Comparison of ENCODE assay signal across 1 cellular context in the genomic region with DNA sequence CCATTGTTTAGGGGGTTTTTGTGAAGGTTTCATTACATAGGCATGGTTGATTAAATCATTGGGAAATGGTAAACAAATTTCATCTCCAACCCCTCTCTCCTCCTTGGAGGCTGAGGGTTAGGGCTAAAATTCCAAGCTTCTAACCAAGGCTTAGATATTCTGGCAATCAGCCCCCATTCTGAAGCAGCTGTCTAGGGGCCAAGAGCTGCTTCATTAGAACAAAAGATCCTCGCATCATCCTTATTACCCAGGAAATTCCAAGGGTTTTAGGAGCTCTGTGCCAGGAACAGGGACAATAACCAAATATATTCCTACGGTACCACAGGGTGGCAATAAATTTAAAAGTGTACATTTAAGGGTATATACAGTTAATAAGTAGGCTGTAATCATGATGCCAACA.
TF ChIP-seq lines count a peak whose summit lies in the region.

No MANE protein-coding gene starts in this region.

TF ChIP-seq in GM23338, 12 proteins besides CTCF, POLR2A, EP300 and RAD21 (continued from another document):
- TF ChIP-seq, protein P1, sequence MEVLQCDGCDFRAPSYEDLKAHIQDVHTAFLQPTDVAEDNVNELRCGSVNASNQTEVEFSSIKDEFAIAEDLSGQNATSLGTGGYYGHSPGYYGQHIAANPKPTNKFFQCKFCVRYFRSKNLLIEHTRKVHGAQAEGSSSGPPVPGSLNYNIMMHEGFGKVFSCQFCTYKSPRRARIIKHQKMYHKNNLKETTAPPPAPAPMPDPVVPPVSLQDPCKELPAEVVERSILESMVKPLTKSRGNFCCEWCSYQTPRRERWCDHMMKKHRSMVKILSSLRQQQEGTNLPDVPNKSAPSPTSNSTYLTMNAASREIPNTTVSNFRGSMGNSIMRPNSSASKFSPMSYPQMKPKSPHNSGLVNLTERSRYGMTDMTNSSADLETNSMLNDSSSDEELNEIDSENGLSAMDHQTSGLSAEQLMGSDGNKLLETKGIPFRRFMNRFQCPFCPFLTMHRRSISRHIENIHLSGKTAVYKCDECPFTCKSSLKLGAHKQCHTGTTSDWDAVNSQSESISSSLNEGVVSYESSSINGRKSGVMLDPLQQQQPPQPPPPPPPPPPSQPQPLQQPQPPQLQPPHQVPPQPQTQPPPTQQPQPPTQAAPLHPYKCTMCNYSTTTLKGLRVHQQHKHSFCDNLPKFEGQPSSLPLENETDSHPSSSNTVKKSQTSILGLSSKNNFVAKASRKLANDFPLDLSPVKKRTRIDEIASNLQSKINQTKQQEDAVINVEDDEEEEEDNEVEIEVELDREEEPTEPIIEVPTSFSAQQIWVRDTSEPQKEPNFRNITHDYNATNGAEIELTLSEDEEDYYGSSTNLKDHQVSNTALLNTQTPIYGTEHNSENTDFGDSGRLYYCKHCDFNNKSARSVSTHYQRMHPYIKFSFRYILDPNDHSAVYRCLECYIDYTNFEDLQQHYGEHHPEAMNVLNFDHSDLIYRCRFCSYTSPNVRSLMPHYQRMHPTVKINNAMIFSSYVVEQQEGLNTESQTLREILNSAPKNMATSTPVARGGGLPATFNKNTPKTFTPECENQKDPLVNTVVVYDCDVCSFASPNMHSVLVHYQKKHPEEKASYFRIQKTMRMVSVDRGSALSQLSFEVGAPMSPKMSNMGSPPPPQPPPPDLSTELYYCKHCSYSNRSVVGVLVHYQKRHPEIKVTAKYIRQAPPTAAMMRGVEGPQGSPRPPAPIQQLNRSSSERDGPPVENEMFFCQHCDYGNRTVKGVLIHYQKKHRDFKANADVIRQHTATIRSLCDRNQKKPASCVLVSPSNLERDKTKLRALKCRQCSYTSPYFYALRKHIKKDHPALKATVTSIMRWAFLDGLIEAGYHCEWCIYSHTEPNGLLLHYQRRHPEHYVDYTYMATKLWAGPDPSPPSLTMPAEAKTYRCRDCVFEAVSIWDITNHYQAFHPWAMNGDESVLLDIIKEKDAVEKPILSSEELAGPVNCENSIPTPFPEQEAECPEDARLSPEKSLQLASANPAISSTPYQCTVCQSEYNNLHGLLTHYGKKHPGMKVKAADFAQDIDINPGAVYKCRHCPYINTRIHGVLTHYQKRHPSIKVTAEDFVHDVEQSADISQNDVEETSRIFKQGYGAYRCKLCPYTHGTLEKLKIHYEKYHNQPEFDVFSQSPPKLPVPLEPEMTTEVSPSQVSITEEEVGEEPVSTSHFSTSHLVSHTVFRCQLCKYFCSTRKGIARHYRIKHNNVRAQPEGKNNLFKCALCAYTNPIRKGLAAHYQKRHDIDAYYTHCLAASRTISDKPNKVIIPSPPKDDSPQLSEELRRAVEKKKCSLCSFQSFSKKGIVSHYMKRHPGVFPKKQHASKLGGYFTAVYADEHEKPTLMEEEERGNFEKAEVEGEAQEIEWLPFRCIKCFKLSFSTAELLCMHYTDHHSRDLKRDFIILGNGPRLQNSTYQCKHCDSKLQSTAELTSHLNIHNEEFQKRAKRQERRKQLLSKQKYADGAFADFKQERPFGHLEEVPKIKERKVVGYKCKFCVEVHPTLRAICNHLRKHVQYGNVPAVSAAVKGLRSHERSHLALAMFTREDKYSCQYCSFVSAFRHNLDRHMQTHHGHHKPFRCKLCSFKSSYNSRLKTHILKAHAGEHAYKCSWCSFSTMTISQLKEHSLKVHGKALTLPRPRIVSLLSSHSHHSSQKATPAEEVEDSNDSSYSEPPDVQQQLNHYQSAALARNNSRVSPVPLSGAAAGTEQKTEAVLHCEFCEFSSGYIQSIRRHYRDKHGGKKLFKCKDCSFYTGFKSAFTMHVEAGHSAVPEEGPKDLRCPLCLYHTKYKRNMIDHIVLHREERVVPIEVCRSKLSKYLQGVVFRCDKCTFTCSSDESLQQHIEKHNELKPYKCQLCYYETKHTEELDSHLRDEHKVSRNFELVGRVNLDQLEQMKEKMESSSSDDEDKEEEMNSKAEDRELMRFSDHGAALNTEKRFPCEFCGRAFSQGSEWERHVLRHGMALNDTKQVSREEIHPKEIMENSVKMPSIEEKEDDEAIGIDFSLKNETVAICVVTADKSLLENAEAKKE (CRISPR knock-in tag; IDR thresholded peaks at IDR 0.05), result no peak
- TF ChIP-seq EZH2phosphoT487 (IDR thresholded peaks at IDR 0.05; ENCODE audit: unreplicated experiment) (no peak), NANOG (IDR thresholded peaks at IDR 0.05; ENCODE audit: borderline replicate concordance) (no peak), ZNF114 (CRISPR knock-in tag; IDR thresholded peaks at IDR 0.05) (no peak), POLR2AphosphoS5 (IDR thresholded peaks at IDR 0.05; ENCODE audit: low read depth) (no peak)
